In genomic region chr1:156055649-156056048, GRCh38 we compare ENCODE assay signal across 8 cellular contexts. TPM values are rescaled to one million over a fixed set of nuclear protein-coding genes. Genes with fewer than 3 reads are reported as not detected.
DNase-seq lines count a peak whose midpoint lies in the region; ATAC-seq and TF ChIP-seq lines count a peak whose summit lies in the region.

No MANE protein-coding gene starts in this region.

- peaks cover 22% of the 10 kb centered on the region for H3K4me1 ChIP-seq in CD4-positive, CD25-positive, alpha-beta regulatory T cell (ENCODE audit: control insufficient read depth, insufficient read depth, low read length, poor library complexity, severe bottlenecking)

- H3K36me3 ChIP-seq in CD4-positive, CD25-positive, alpha-beta regulatory T cell (ENCODE audit: control insufficient read depth, insufficient read depth, low read length): peaks cover 5% of the 10 kb centered on the region

- no peaks in the 10 kb centered on the region for H3K9me3 Mint-ChIP-seq in CD4-positive, CD25-positive, alpha-beta regulatory T cell
- H3K9me3 Mint-ChIP-seq in chondrocyte (ENCODE audit: low read depth) (no peaks in the 10 kb centered on the region), nephron progenitor cell (no peaks in the 10 kb centered on the region)

- DNase-seq in CD4-positive, CD25-positive, alpha-beta regulatory T cell: no peak
- DNase-seq in MV-4-11 (lab: John Stamatoyannopoulos, UW): peak; percentile 79
- no peak for DNase-seq in chondrocyte (ENCODE audit: low spot score)
- DNase-seq in nephron progenitor cell: no peak
- DNase-seq in RPMI8226: no peak
- DNase-seq in DMS 273 (lab: John Stamatoyannopoulos, UW; ENCODE audit: unreplicated experiment): no peak
- DNase-seq in ureter (ENCODE audit: low spot score): no peak
- DNase-seq in posterior cingulate gyrus: no peak

- H3K4me3 ChIP-seq in CD4-positive, CD25-positive, alpha-beta regulatory T cell (ENCODE audit: low read depth, low read length): peak overlapping the region; percentile 97

- peak overlapping the region; percentile 63 to 95 (median 93) for H3K27ac Mint-ChIP-seq in CD4-positive, CD25-positive, alpha-beta regulatory T cell
- H3K27ac Mint-ChIP-seq in chondrocyte (ENCODE audit: unreplicated experiment) (no peak overlapping the region), nephron progenitor cell (no peak overlapping the region)

- H3K4me3 Mint-ChIP-seq in CD4-positive, CD25-positive, alpha-beta regulatory T cell: peak overlapping the region; percentile 91 to 96 (median 94)
- peak overlapping the region; percentile 90 for H3K4me3 Mint-ChIP-seq in chondrocyte (ENCODE audit: unreplicated experiment)
- peak overlapping the region; percentile 93 for H3K4me3 Mint-ChIP-seq in nephron progenitor cell

- no peaks in the 10 kb centered on the region for H3K27me3 Mint-ChIP-seq in CD4-positive, CD25-positive, alpha-beta regulatory T cell
- H3K27me3 Mint-ChIP-seq in chondrocyte (ENCODE audit: low read depth) (no peaks in the 10 kb centered on the region), nephron progenitor cell (ENCODE audit: low read depth, poor library complexity) (peaks cover 6% of the 10 kb centered on the region)

- no peak for ATAC-seq in CD4-positive, CD25-positive, alpha-beta regulatory T cell (ENCODE audit: low read depth in 2 of 2)

- no peaks in the 10 kb centered on the region for H3K27me3 ChIP-seq in CD4-positive, CD25-positive, alpha-beta regulatory T cell (ENCODE audit: control insufficient read depth, insufficient read depth, low read length)

- intact Hi-C loops in posterior cingulate gyrus (cut with DNase I): loop anchor here (2.0 kb wide), 1 partner anchor 27 kb away; the partner anchor contains the start of gene MEX3A

- H3K4me1 Mint-ChIP-seq in CD4-positive, CD25-positive, alpha-beta regulatory T cell: peaks cover 14 to 42% (median 23%) of the 10 kb centered on the region in 4 donors
- H3K4me1 Mint-ChIP-seq in chondrocyte (ENCODE audit: low read depth): peaks cover 30% of the 10 kb centered on the region
- peaks cover 29% of the 10 kb centered on the region for H3K4me1 Mint-ChIP-seq in nephron progenitor cell

- TF ChIP-seq CTCF in chondrocyte (IDR thresholded peaks at IDR 0.05): no peak
- TF ChIP-seq CTCF in nephron progenitor cell (IDR thresholded peaks at IDR 0.05): no peak

- H3K36me3 Mint-ChIP-seq in CD4-positive, CD25-positive, alpha-beta regulatory T cell: no peaks in the 10 kb centered on the region
- H3K36me3 Mint-ChIP-seq in chondrocyte (ENCODE audit: low read depth) (peaks cover 2% of the 10 kb centered on the region), nephron progenitor cell (ENCODE audit: low read depth) (peaks cover 23% of the 10 kb centered on the region)

- no peaks in the 10 kb centered on the region for H3K9me3 ChIP-seq in CD4-positive, CD25-positive, alpha-beta regulatory T cell (ENCODE audit: control insufficient read depth in 2 of 2, low read length in 2 of 2)

- peak overlapping the region; percentile 85 for H3K27ac ChIP-seq in CD4-positive, CD25-positive, alpha-beta regulatory T cell (ENCODE audit: insufficient read depth, low read length, poor library complexity, severe bottlenecking)

RNA-seq across cellular contexts. Expression of gene LAMTOR2, which starts 1.1 kb away (rescaled TPM):
- total RNA-seq in CD4-positive, CD25-positive, alpha-beta regulatory T cell: 20.2 TPM
- polyA plus RNA-seq in CD4-positive, CD25-positive, alpha-beta regulatory T cell: 100 to 1,000 TPM; 107 to 162 (median 130) TPM
- total RNA-seq in chondrocyte (55.0 to 58.8 TPM (median 56.6 TPM) in 3 replicates), ureter (47.5 TPM)

RNA-seq across cellular contexts. Expression of gene UBQLN4, which starts 2.1 kb away (rescaled TPM):
- total RNA-seq in CD4-positive, CD25-positive, alpha-beta regulatory T cell: 19.1 TPM
- polyA plus RNA-seq in CD4-positive, CD25-positive, alpha-beta regulatory T cell: 1 to 10 TPM; 4.4 to 7.1 (median 5.5) TPM
- 29.3 to 32.9 TPM (median 30.2 TPM) in 3 replicates for total RNA-seq in chondrocyte
- 40.0 TPM for total RNA-seq in ureter

RNA-seq across cellular contexts. Expression of gene RAB25, which starts 5.3 kb away (rescaled TPM):
- 1.5 TPM for total RNA-seq in CD4-positive, CD25-positive, alpha-beta regulatory T cell
- 1 to 10 TPM in 2 of 4 donors, under 1 TPM in 2; 0.83 to 1.7 (median 0.93) TPM for polyA plus RNA-seq in CD4-positive, CD25-positive, alpha-beta regulatory T cell
- total RNA-seq in chondrocyte: not detected in 3 replicates
- total RNA-seq in ureter: 182 TPM

RNA-seq across cellular contexts. Expression of gene MEX3A, which starts 26.6 kb away (rescaled TPM):
- not detected for total RNA-seq in CD4-positive, CD25-positive, alpha-beta regulatory T cell
- not detected for polyA plus RNA-seq in CD4-positive, CD25-positive, alpha-beta regulatory T cell
- total RNA-seq in chondrocyte: 11.7 to 12.7 TPM (median 12.0 TPM) in 3 replicates
- 1.2 TPM for total RNA-seq in ureter

RNA-seq across cellular contexts. Expression of gene SSR2, which starts 34.9 kb away (rescaled TPM):
- 196 TPM for total RNA-seq in CD4-positive, CD25-positive, alpha-beta regulatory T cell
- 100 to 1,000 TPM; 358 to 421 (median 392) TPM for polyA plus RNA-seq in CD4-positive, CD25-positive, alpha-beta regulatory T cell
- total RNA-seq in chondrocyte (233 to 257 TPM (median 238 TPM) in 3 replicates), ureter (189 TPM)

Comparison
In these comparisons a context has a peak if more than half of its experiments do, and no peak if none do; other contexts are left out.
1. H3K27ac Mint-ChIP-seq: peak in CD4-positive, CD25-positive, alpha-beta regulatory T cell (3 of 3); none in chondrocyte (single experiment) and nephron progenitor cell (single experiment).
2. RNA of gene RAB25, which starts 5.3 kb away (total RNA-seq): 182 TPM in ureter (single experiment); 1.5 TPM in CD4-positive, CD25-positive, alpha-beta regulatory T cell (single experiment) and not detected in chondrocyte; every median in the first group is over 10 times any median in the second.
3. Peak in every context shown above with its lines, with median percentiles within 50 percentile points of each other: H3K4me3 Mint-ChIP-seq.